34 cellular contexts compared by ENCODE assay signal in genomic region chr7:116918744-116919143, GRCh38.
"Had no signal": no experiment of that assay in that cellular context is flagged by ENCODE, and none has a peak within 500 bp of the region (broad histone marks: within the 10 kb centered on the region; RNA-seq: fewer than 3 reads in every experiment).

No MANE protein-coding gene starts in this region.

- ATAC-seq: activated CD8-positive, alpha-beta memory T cell treated with anti-CD3 and anti-CD28 coated beads, Interleukin-2, amount 10 ng/mL, durations not matched to agents 7 days and 5 days; activated T-helper 17 cell treated with anti-CD3 and anti-CD28 coated beads, Interleukin-2, amount 50 U/mL, for 72 hours; body of pancreas; Panc1 had no signal

- H3K4me3 Mint-ChIP-seq: activated B cell treated with CpG ODN at 0.5 μM for 24 hours; activated CD4-positive, alpha-beta memory T cell treated with anti-CD3 and anti-CD28 coated beads for 36 hours; activated CD8-positive, alpha-beta memory T cell treated with anti-CD3 and anti-CD28 coated beads, Interleukin-2, amount 10 ng/mL, durations not matched to agents 7 days and 5 days; activated naive CD8-positive, alpha-beta T cell treated with anti-CD3 and anti-CD28 coated beads for 36 hours; activated T-helper 17 cell treated with anti-CD3 and anti-CD28 coated beads, Interleukin-2, amount 50 U/mL, for 72 hours had no signal

- H3K27ac Mint-ChIP-seq: activated B cell treated with CpG ODN at 0.5 μM for 24 hours; activated CD4-positive, alpha-beta memory T cell treated with anti-CD3 and anti-CD28 coated beads for 36 hours; activated CD8-positive, alpha-beta memory T cell treated with anti-CD3 and anti-CD28 coated beads, Interleukin-2, amount 10 ng/mL, durations not matched to agents 7 days and 5 days; activated naive CD8-positive, alpha-beta T cell treated with anti-CD3 and anti-CD28 coated beads for 36 hours; activated T-helper 17 cell treated with anti-CD3 and anti-CD28 coated beads, Interleukin-2, amount 50 U/mL, for 72 hours had no signal

- DNase-seq: activated B cell treated with CpG ODN at 0.5 μM for 24 hours; activated CD4-positive, alpha-beta memory T cell treated with anti-CD3 and anti-CD28 coated beads for 36 hours; activated CD4-positive, alpha-beta T cell treated with anti-CD3 and anti-CD28 coated beads for 4 hours; activated CD4-positive, alpha-beta T cell treated with anti-CD3 and anti-CD28 coated beads, Interleukin-2, amount 50 U/mL, for 1 hour; activated CD4-positive, CD25-positive, alpha-beta regulatory T cell treated with anti-CD3 and anti-CD28 coated beads, Interleukin-2, amount 50 U/mL, for 72 hours; activated CD8-positive, alpha-beta memory T cell treated with anti-CD3 and anti-CD28 coated beads for 24 hours; activated CD8-positive, alpha-beta memory T cell treated with anti-CD3 and anti-CD28 coated beads, Interleukin-2, amount 10 ng/mL, durations not matched to agents 7 days and 5 days; activated CD8-positive, alpha-beta memory T cell treated with anti-CD3 and anti-CD28 coated beads, Interleukin-2, amount 50 U/mL, for 48 hours; activated effector memory CD4-positive, alpha-beta T cell treated with anti-CD3 and anti-CD28 coated beads, Interleukin-2, amount 50 U/mL, for 16 hours; activated naive CD4-positive, alpha-beta T cell; activated naive CD4-positive, alpha-beta T cell treated with anti-CD3 and anti-CD28 coated beads, Interleukin-2, amount 50 U/mL, for 16 hours; activated naive CD8-positive, alpha-beta T cell treated with anti-CD3 and anti-CD28 coated beads for 36 hours; activated T-cell treated with anti-CD3 and anti-CD28 coated beads, Interleukin-2, amount 50 U/mL, for 48 hours; body of pancreas; Kasumi-1; KG1; MG63; MV-4-11; NCI-H1092; NCI-H1436 treated with DMSO at 0.1 percent for 48 hours; NCI-H1694 treated with DMSO at 0.1 percent for 48 hours; NCI-H2029; NCI-H345; NCI-H524 treated with DMSO at 0.1 percent for 48 hours; SHP77; SJCRH30; T-helper 1 cell; T-helper 2 cell; T-helper 9 cell had no signal

- H3K9me3 ChIP-seq: body of pancreas, breast epithelium, MG63, SJCRH30 had no signal

- H3K4me1 Mint-ChIP-seq: activated B cell treated with CpG ODN at 0.5 μM for 24 hours; activated CD8-positive, alpha-beta memory T cell treated with anti-CD3 and anti-CD28 coated beads, Interleukin-2, amount 10 ng/mL, durations not matched to agents 7 days and 5 days; activated naive CD8-positive, alpha-beta T cell treated with anti-CD3 and anti-CD28 coated beads for 36 hours; activated T-helper 17 cell treated with anti-CD3 and anti-CD28 coated beads, Interleukin-2, amount 50 U/mL, for 72 hours had no signal

- H3K4me1 ChIP-seq: body of pancreas, breast epithelium, SJCRH30 had no signal

- H3K27ac ChIP-seq: body of pancreas, breast epithelium, SJCRH30, SK-N-MC, VCaP had no signal

- H3K4me3 ChIP-seq: body of pancreas, breast epithelium, MG63, SJCRH30, SK-N-MC had no signal

- H3K9me3 Mint-ChIP-seq: activated B cell treated with CpG ODN at 0.5 μM for 24 hours; activated CD4-positive, alpha-beta memory T cell treated with anti-CD3 and anti-CD28 coated beads for 36 hours; activated naive CD8-positive, alpha-beta T cell treated with anti-CD3 and anti-CD28 coated beads for 36 hours; activated T-helper 17 cell treated with anti-CD3 and anti-CD28 coated beads, Interleukin-2, amount 50 U/mL, for 72 hours had no signal

- H3K27me3 Mint-ChIP-seq: activated B cell treated with CpG ODN at 0.5 μM for 24 hours; activated CD4-positive, alpha-beta memory T cell treated with anti-CD3 and anti-CD28 coated beads for 36 hours; activated CD8-positive, alpha-beta memory T cell treated with anti-CD3 and anti-CD28 coated beads, Interleukin-2, amount 10 ng/mL, durations not matched to agents 7 days and 5 days; activated naive CD8-positive, alpha-beta T cell treated with anti-CD3 and anti-CD28 coated beads for 36 hours; activated T-helper 17 cell treated with anti-CD3 and anti-CD28 coated beads, Interleukin-2, amount 50 U/mL, for 72 hours had no signal

- H3K27me3 ChIP-seq: body of pancreas, breast epithelium, MG63, SJCRH30 had no signal
